In the genomic region with DNA sequence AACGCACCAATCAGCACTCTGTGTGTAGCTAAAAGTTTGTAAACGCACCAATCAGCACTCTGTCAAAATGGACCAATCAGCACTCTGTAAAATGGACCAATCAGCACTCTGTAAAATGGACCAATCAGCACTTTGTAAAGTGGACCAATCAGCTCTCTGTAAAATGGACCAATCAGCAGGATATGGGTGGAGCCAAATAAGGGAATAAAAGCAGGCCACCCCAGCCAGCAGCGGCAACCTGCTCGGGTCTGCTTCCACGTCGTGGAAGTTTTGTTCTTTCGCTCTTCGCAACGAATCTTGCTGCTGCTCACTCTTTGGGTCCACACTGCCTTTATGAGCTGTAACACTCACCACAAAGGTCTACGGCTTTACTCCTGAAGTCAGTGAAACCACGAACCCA, we compare ENCODE assay signal across 2 cellular contexts.
A peak's percentile ranks its signal among the peaks of the same experiment; 100 is the strongest.
TF ChIP-seq lines count a peak whose summit lies in the region.

No MANE protein-coding gene starts in this region.

TF ChIP-seq in IMR-90, 13 proteins besides CTCF, POLR2A, EP300 and RAD21:
- peak; percentile 40; the same call in 1 of the 2 replicates for TF ChIP-seq MAFK (IDR thresholded peaks at IDR 0.05; ENCODE audit: low read depth, low read length)

TF ChIP-seq in GM12878, 131 proteins besides CTCF, POLR2A, EP300 and RAD21:
- peak; percentile 64; the same call in 1 of the 2 replicates for TF ChIP-seq MLLT1 (IDR thresholded peaks at IDR 0.05)
